In genomic region chr22:50583294-50583865, GRCh38 we compare ENCODE assay signal across 8 cellular contexts. TPM values are rescaled to one million over a fixed set of nuclear protein-coding genes. Genes with fewer than 3 reads are reported as not detected.
DNase-seq lines count a peak whose midpoint lies in the region; ATAC-seq and TF ChIP-seq lines count a peak whose summit lies in the region.

No MANE protein-coding gene starts in this region.

- H3K27ac Mint-ChIP-seq in endodermal cell (peak overlapping the region; percentile 42), natural killer cell (peak overlapping the region; percentile 88 to 94)

- peaks cover 23% of the 10 kb centered on the region for H3K79me2 ChIP-seq in DOHH2 (ENCODE audit: control insufficient read depth, low read length)

- H3K9me3 ChIP-seq in DOHH2 (ENCODE audit: control insufficient read depth, insufficient read depth, low read length) (no peaks in the 10 kb centered on the region), MG63 (no peaks in the 10 kb centered on the region), endodermal cell (ENCODE audit: control insufficient read depth, low read length) (no peaks in the 10 kb centered on the region)

- H3K4me1 ChIP-seq in DOHH2 (ENCODE audit: control insufficient read depth, low read length) (peaks cover 16% of the 10 kb centered on the region), endodermal cell (ENCODE audit: control insufficient read depth, insufficient read depth, low read length) (peaks cover 6% of the 10 kb centered on the region)

- H3K4me3 Mint-ChIP-seq in endodermal cell (peak overlapping the region; percentile 72), natural killer cell (peak overlapping the region; percentile 91)

- H3K9me2 ChIP-seq in DOHH2 (replicated peaks; ENCODE audit: control insufficient read depth, low read length) = no peaks in the 10 kb centered on the region

- H3K9me3 Mint-ChIP-seq in endodermal cell (no peaks in the 10 kb centered on the region), natural killer cell (no peaks in the 10 kb centered on the region)

- peaks cover 10% of the 10 kb centered on the region for H3K36me3 Mint-ChIP-seq in endodermal cell (ENCODE audit: low read depth)
- H3K36me3 Mint-ChIP-seq in natural killer cell = no peaks in the 10 kb centered on the region

- H3K27ac ChIP-seq in DOHH2 (ENCODE audit: low read depth, low read length) = peak overlapping the region; percentile 79
- no peak overlapping the region for H3K27ac ChIP-seq in endodermal cell (ENCODE audit: low read depth, low read length)

- 6 to 7% methylated on average over 26 to 37 of the region's 37 CpGs for WGBS in endodermal cell (ENCODE audit: insufficient coverage in 1 of 2, insufficient read length in 1 of 2), 2 experiments

- no peaks in the 10 kb centered on the region for H3K27me3 ChIP-seq in DOHH2 (ENCODE audit: control insufficient read depth, low read length)
- H3K27me3 ChIP-seq in MG63 = no peaks in the 10 kb centered on the region
- no peaks in the 10 kb centered on the region for H3K27me3 ChIP-seq in endodermal cell (ENCODE audit: control insufficient read depth, insufficient read depth, low read length, poor library complexity, severe bottlenecking)

- H3K4me1 Mint-ChIP-seq in endodermal cell (peaks cover 12% of the 10 kb centered on the region), natural killer cell (peaks cover 0 to 24% of the 10 kb centered on the region in 2 donors)

- H3K36me3 ChIP-seq in DOHH2 (ENCODE audit: control insufficient read depth, low read length) (peaks cover 39% of the 10 kb centered on the region), MG63 (0 out of 2 replicates have a peak, but pooled peaks cover 6% of the 10 kb centered on the region), endodermal cell (ENCODE audit: control insufficient read depth, insufficient read depth, low read length) (peaks cover 15% of the 10 kb centered on the region)

- TF ChIP-seq CTCF in DOHH2 (IDR thresholded peaks at IDR 0.05; ENCODE audit: low read depth, low read length, poor library complexity, severe bottlenecking) (peak; percentile 39), endodermal cell (conservative IDR thresholded peaks at IDR 0.05) (no peak), natural killer cell (IDR thresholded peaks at IDR 0.05) (no peak)

- no peaks in the 10 kb centered on the region for H3F3A ChIP-seq in DOHH2 (ENCODE audit: control insufficient read depth, insufficient read depth)

- ATAC-seq in GM21529 (IDR thresholded peaks at IDR 0.05; ENCODE audit: unreplicated experiment) (peak; percentile 22), natural killer cell (peak; percentile 14 to 22 (median 16)), HG03457 (IDR thresholded peaks at IDR 0.05; ENCODE audit: unreplicated experiment) (no peak)

- peak overlapping the region; percentile 86 for H3K4me2 ChIP-seq in DOHH2 (ENCODE audit: low read length)

- H3K9ac ChIP-seq in endodermal cell (ENCODE audit: extremely low read depth, low read length, poor library complexity, severe bottlenecking) = peak overlapping the region; percentile 49

- intact Hi-C loops in natural killer cell (cut with micrococcal nuclease) = loop anchor here (5.0 kb wide), 3 partner anchors 39 to 76 kb away; partner anchors contain the start of genes LMF2 and NCAPH2

- H3K27me3 Mint-ChIP-seq in endodermal cell (ENCODE audit: insufficient read depth) (peaks cover 19% of the 10 kb centered on the region), natural killer cell (ENCODE audit: low read depth in 2 of 2) (no peaks in the 10 kb centered on the region)

- no peaks in the 10 kb centered on the region for H4K20me1 ChIP-seq in DOHH2 (ENCODE audit: control insufficient read depth, insufficient read depth, low read depth, low read length)

- DNase-seq in MG63 = no peak
- no peak for DNase-seq in endodermal cell
- no peak for DNase-seq in natural killer cell
- no peak for DNase-seq in dedifferentiated amniotic fluid mesenchymal stem cell (ENCODE audit: extremely low spot score)
- DNase-seq in stimulated activated CD4-positive, alpha-beta T cell treated with anti-CD3 and anti-CD28 coated beads, Interleukin-4, amount 100 ng/mL, for 4 hours = no peak

- H3K4me3 ChIP-seq in DOHH2 (ENCODE audit: low read length) (peak overlapping the region; percentile 82), MG63 (peak overlapping the region; percentile 87), endodermal cell (ENCODE audit: low read length) (peak overlapping the region; percentile 95)

RNA-seq across cellular contexts. Expression of gene CHKB, which starts 0.7 kb away (rescaled TPM):
- 1.3 and 5.5 TPM in 2 replicates for total RNA-seq in MG63 (2014; rRNA removed; shearing (Covaris generic); ENCODE audit: low replicate concordance)
- total RNA-seq in endodermal cell = 100 to 1,000 TPM; 108 TPM
- polyA plus RNA-seq in endodermal cell (2013, experiment 1 of 2) = 78.8 TPM
- 76.5 TPM for polyA plus RNA-seq in endodermal cell (2013, experiment 2 of 2)
- 100 to 1,000 TPM; 166 to 204 (median 180) TPM for total RNA-seq in natural killer cell

RNA-seq across cellular contexts. Expression of gene CPT1B, which starts 5.2 kb away (rescaled TPM):
- total RNA-seq in MG63 (2014; rRNA removed; shearing (Covaris generic); ENCODE audit: low replicate concordance) = 4.4 and 9.9 TPM in 2 replicates
- total RNA-seq in endodermal cell (100 to 1,000 TPM in 1 of 2 donors, 10 to 100 TPM in 1; 83.5 to 105 TPM), natural killer cell (10 to 100 TPM; 53.1 to 75.7 (median 55.5) TPM)
- polyA plus RNA-seq in endodermal cell (2013, experiment 1 of 2) = 58.2 TPM
- 46.6 TPM for polyA plus RNA-seq in endodermal cell (2013, experiment 2 of 2)

RNA-seq across cellular contexts. Expression of gene MAPK8IP2, which starts 17.2 kb away (rescaled TPM):
- 2.2 TPM in 1 of 2 replicates, not detected in the other for total RNA-seq in MG63 (2014; rRNA removed; shearing (Covaris generic); ENCODE audit: low replicate concordance)
- total RNA-seq in endodermal cell (1 to 10 TPM; 1.2 to 1.4 TPM), natural killer cell (under 1 TPM; 0.14 to 0.26 (median 0.18) TPM)
- polyA plus RNA-seq in endodermal cell (2013, experiment 1 of 2) = 8.8 TPM
- 7.0 TPM for polyA plus RNA-seq in endodermal cell (2013, experiment 2 of 2)

RNA-seq across cellular contexts. Expression of gene SYCE3, which starts 20.7 kb away (rescaled TPM):
- not detected in 2 replicates for total RNA-seq in MG63 (2014; rRNA removed; shearing (Covaris generic); ENCODE audit: low replicate concordance)
- under 1 TPM; 0.70 to 0.91 TPM for total RNA-seq in endodermal cell
- polyA plus RNA-seq in endodermal cell (2013, experiment 1 of 2) = not detected
- polyA plus RNA-seq in endodermal cell (2013, experiment 2 of 2) = 0.83 TPM
- total RNA-seq in natural killer cell = not detected

RNA-seq across cellular contexts. Expression of gene KLHDC7B, which starts 37.7 kb away (rescaled TPM):
- not detected in 2 replicates for total RNA-seq in MG63 (2014; rRNA removed; shearing (Covaris generic); ENCODE audit: low replicate concordance)
- total RNA-seq in endodermal cell (not detected), natural killer cell (1 to 10 TPM; 2.4 to 6.9 (median 5.3) TPM)
- polyA plus RNA-seq in endodermal cell (2013, experiment 1 of 2) = not detected
- not detected for polyA plus RNA-seq in endodermal cell (2013, experiment 2 of 2)

Comparison
In these comparisons a context has a peak if more than half of its experiments do, and no peak if none do; other contexts are left out.
1. RNA of gene CHKB, which starts 0.7 kb away (total RNA-seq): 166 to 204 TPM in natural killer cell and 108 TPM in endodermal cell; 1.3 to 5.5 TPM in MG63; every median in the first group is over 10 times any median in the second.
2. Peak in every context shown above with its lines, with median percentiles within 50 percentile points of each other: H3K4me3 ChIP-seq.